In genomic region chr2:192993059-192993458, GRCh38 we compare ENCODE assay signal across 3 cellular contexts.
"Had no signal": no experiment of that assay in that cellular context is flagged by ENCODE, and none has a peak within 500 bp of the region (broad histone marks: within the 10 kb centered on the region; RNA-seq: fewer than 3 reads in every experiment).

No MANE protein-coding gene starts in this region.

- H3K4me3 ChIP-seq: GM12878 had no signal

- DNase-seq: GDM1, GF-D8 had no signal

- ATAC-seq: GM12878 had no signal
